In genomic region chr12:1916396-1917171, GRCh38 we compare ENCODE assay signal across 9 cellular contexts. TPM values are rescaled to one million over a fixed set of nuclear protein-coding genes. Genes with fewer than 3 reads are reported as not detected.
DNase-seq lines count a peak whose midpoint lies in the region; ATAC-seq and TF ChIP-seq lines count a peak whose summit lies in the region.
"Had no signal": no experiment of that assay in that cellular context is flagged by ENCODE, and none has a peak within 500 bp of the region (broad histone marks: within the 10 kb centered on the region; RNA-seq: fewer than 3 reads in every experiment).

No MANE protein-coding gene starts in this region.

- no CpG with 5 or more reads among the region's 18 CpGs for WGBS in H9 (ENCODE audit: extremely low coverage, insufficient read length, low lambda C conversion rate)

- POLR2A ChIA-PET in CD4-positive, alpha-beta memory T cell (lab: Charles Lee; ENCODE audit: partially characterized antibody), result interaction anchor here (0.9 to 1.1 kb wide), 2 partner anchors 23 to 121 kb away, joined by 4 read pairs; no protein-coding TSS in a partner anchor

- no peak overlapping the region for H3K18ac ChIP-seq in H9 (ENCODE audit: insufficient read length, low read depth, low read length)

- H3K56ac ChIP-seq in H9 (ENCODE audit: insufficient read length, low read depth, low read length), result no peak overlapping the region

- peak overlapping the region in 4 of 8 donors; percentile 23 to 69 (median 54) for H3K4me3 Mint-ChIP-seq in CD4-positive, alpha-beta memory T cell
- H3K4me3 Mint-ChIP-seq in H9 (no peak overlapping the region), immature natural killer cell (peak overlapping the region in 1 of 5 donors; percentile 50)

- TF ChIP-seq CTCF in H9 (conservative IDR thresholded peaks at IDR 0.05), result no peak

- no peak overlapping the region for H3K9ac ChIP-seq in H9 (ENCODE audit: extremely low read depth, insufficient read length, low read length)

- H3K27ac ChIP-seq in CD4-positive, alpha-beta memory T cell (ENCODE audit: low read depth, low read length), result no peak overlapping the region
- no peak overlapping the region for H3K27ac ChIP-seq in H9 (ENCODE audit: insufficient read length, low read depth, low read length)
- H3K27ac ChIP-seq: breast epithelium had no signal

- intact Hi-C loops in CD4-positive, alpha-beta memory T cell (cut with micrococcal nuclease), result loop anchor here (5.0 kb wide), 1 partner anchor 104 kb away; no protein-coding TSS in a partner anchor

- no peaks in the 10 kb centered on the region for H3K9me3 Mint-ChIP-seq in CD4-positive, alpha-beta memory T cell
- H3K9me3 Mint-ChIP-seq in H9 (no peaks in the 10 kb centered on the region), immature natural killer cell (no peaks in the 10 kb centered on the region)

- H2BK20ac ChIP-seq in H9 (ENCODE audit: low read depth, low read length, poor library complexity, severe bottlenecking), result no peak overlapping the region

- no peak overlapping the region for H3K4ac ChIP-seq in H9 (ENCODE audit: low read depth, low read length)

- H2BK12ac ChIP-seq in H9 (ENCODE audit: insufficient read length, low read depth, low read length), result no peak overlapping the region

- H4K8ac ChIP-seq in H9 (replicated peaks; ENCODE audit: insufficient read length, low read depth, low read length), result no peak overlapping the region

- no peak overlapping the region for H2BK15ac ChIP-seq in H9 (ENCODE audit: low read depth, low read length)

- no peak for DNase-seq in CD4-positive, alpha-beta memory T cell
- peak; percentile 26 for DNase-seq in H9
- DNase-seq in activated CD8-positive, alpha-beta memory T cell treated with anti-CD3 and anti-CD28 coated beads, Interleukin-2, amount 50 U/mL, for 48 hours, result peak; percentile 42
- peak; percentile 17 for DNase-seq in midbrain (lab: John Stamatoyannopoulos, UW)
- DNase-seq in immature natural killer cell, result no peak
- no peak for DNase-seq in NCI-H2227 treated with DMSO at 0.1 percent for 48 hours (lab: John Stamatoyannopoulos, UW)
- no peak for DNase-seq in NCI-H146 (lab: John Stamatoyannopoulos, UW)

- H3K4me1 Mint-ChIP-seq in CD4-positive, alpha-beta memory T cell, result peaks cover 15 to 21% (median 17%) of the 10 kb centered on the region in 4 donors
- H3K4me1 Mint-ChIP-seq in H9 (peaks cover 19 to 48% of the 10 kb centered on the region in 2 experiments), immature natural killer cell (peaks cover 12 to 19% of the 10 kb centered on the region in 2 donors)

- H3K23me2 ChIP-seq in H9 (ENCODE audit: insufficient read length, low read depth, low read length, poor library complexity, severe bottlenecking), result no peaks in the 10 kb centered on the region

- H2AFZ ChIP-seq in H9 (ENCODE audit: low read length), result no peak overlapping the region

- peak overlapping the region in 5 of 7 donors; percentile 15 to 92 (median 74) for H3K27ac Mint-ChIP-seq in CD4-positive, alpha-beta memory T cell
- H3K27ac Mint-ChIP-seq in H9 (peak overlapping the region in 1 of 3 experiments; percentile 14; a peak in 3 of 7 replicates), immature natural killer cell (peak overlapping the region in 1 of 6 donors; percentile 40)

- H2BK5ac ChIP-seq in H9 (ENCODE audit: insufficient read length, low read length), result no peak overlapping the region

- H3K36me3 ChIP-seq in CD4-positive, alpha-beta memory T cell (ENCODE audit: insufficient read depth, low read length), result no peaks in the 10 kb centered on the region
- H3K36me3 ChIP-seq: breast epithelium had no signal

- peaks cover 24% of the 10 kb centered on the region for H3K4me1 ChIP-seq in CD4-positive, alpha-beta memory T cell (ENCODE audit: insufficient read depth, low read length)
- H3K4me1 ChIP-seq in H9 (ENCODE audit: insufficient read depth, low read length), result no peaks in the 10 kb centered on the region
- H3K4me1 ChIP-seq: breast epithelium had no signal

- H3K27me3 Mint-ChIP-seq in CD4-positive, alpha-beta memory T cell, result peaks cover 0 to 4% of the 10 kb centered on the region in 2 donors
- H3K27me3 Mint-ChIP-seq in H9 (ENCODE audit: low read depth) (no peaks in the 10 kb centered on the region; the same call in 1 of the 2 replicates), immature natural killer cell (ENCODE audit: low read depth in 3 of 3) (peaks cover 3 to 10% (median 5%) of the 10 kb centered on the region in 3 donors)

- H3K4me3 ChIP-seq in CD4-positive, alpha-beta memory T cell (ENCODE audit: low read length in 2 of 2), result no peak overlapping the region
- H3K4me3 ChIP-seq: breast epithelium had no signal

- H4K91ac ChIP-seq in H9 (ENCODE audit: insufficient read length, low read depth, low read length), result no peak overlapping the region

- ATAC-seq in GM18909 (IDR thresholded peaks at IDR 0.05; ENCODE audit: poor library complexity, unreplicated experiment), result no peak

- H4K5ac ChIP-seq in H9 (ENCODE audit: insufficient read length, low read depth, low read length), result no peak overlapping the region

- no peak overlapping the region for H3K4me2 ChIP-seq in H9 (ENCODE audit: insufficient read depth, insufficient read length, low read length)

- no peak overlapping the region for H2AK5ac ChIP-seq in H9 (ENCODE audit: insufficient read length, low read length)

- CTCF ChIA-PET in CD4-positive, alpha-beta memory T cell (lab: Charles Lee; ENCODE audit: partially characterized antibody), result interaction anchor here (1.0 to 7.6 kb wide), 4 partner anchors 11 to 125 kb away, joined by 3 to 46 read pairs (median 4); no protein-coding TSS in a partner anchor

- no peak overlapping the region for H3K23ac ChIP-seq in H9 (ENCODE audit: insufficient read length, low read depth, low read length)

- no peak overlapping the region; the same call in 1 of the 2 replicates for H3K14ac ChIP-seq in H9 (ENCODE audit: insufficient read depth, low read length)

- no peak overlapping the region for H2BK120ac ChIP-seq in H9 (ENCODE audit: low read depth, low read length, poor library complexity, severe bottlenecking)

- H3K79me2 ChIP-seq in H9 (ENCODE audit: insufficient read depth, low read length), result no peaks in the 10 kb centered on the region

- no peaks in the 10 kb centered on the region for H3K9me3 ChIP-seq in CD4-positive, alpha-beta memory T cell (ENCODE audit: control insufficient read depth in 1 of 2, low read length in 2 of 2)
- H3K9me3 ChIP-seq in H9 (ENCODE audit: control insufficient read depth, low read depth, low read length), result no peaks in the 10 kb centered on the region
- H3K9me3 ChIP-seq: breast epithelium had no signal

- no peaks in the 10 kb centered on the region for H3K79me1 ChIP-seq in H9 (ENCODE audit: insufficient read depth, low read depth, low read length, poor library complexity, severe bottlenecking)

- no peaks in the 10 kb centered on the region for H4K20me1 ChIP-seq in H9 (ENCODE audit: control insufficient read depth, insufficient read depth, insufficient read length)

- no peaks in the 10 kb centered on the region for H3K36me3 Mint-ChIP-seq in CD4-positive, alpha-beta memory T cell
- H3K36me3 Mint-ChIP-seq in H9 (ENCODE audit: insufficient read depth in 1 of 3, low read depth in 3 of 3) (no peaks in the 10 kb centered on the region; a peak in 1 of 7 replicates), immature natural killer cell (no peaks in the 10 kb centered on the region)

- no peak overlapping the region for H3T11ph ChIP-seq in H9 (ENCODE audit: low read length)

- no peaks in the 10 kb centered on the region for H3K27me3 ChIP-seq in CD4-positive, alpha-beta memory T cell (ENCODE audit: insufficient read depth, low read length)
- no peaks in the 10 kb centered on the region for H3K27me3 ChIP-seq in H9 (ENCODE audit: insufficient read depth, low read length)
- H3K27me3 ChIP-seq: breast epithelium had no signal

RNA-seq across cellular contexts. Expression of gene CACNA2D4, which starts 1.9 kb away (rescaled TPM):
- 10 to 100 TPM; 15.1 to 19.2 TPM for total RNA-seq in CD4-positive, alpha-beta memory T cell
- polyA plus RNA-seq in CD4-positive, alpha-beta memory T cell, result 10 to 100 TPM; 12.4 to 14.1 TPM
- total RNA-seq in H9 (2021), result 0.61 and 0.79 TPM in 2 replicates
- polyA plus RNA-seq in immature natural killer cell, result 10 to 100 TPM in 1 of 3 donors, 1 to 10 TPM in 2; 9.1 to 20.0 (median 9.6) TPM

Comparison
In these comparisons a context has a peak if more than half of its experiments do, and no peak if none do; other contexts are left out.
1. DNase-seq: peak in H9 (single experiment), activated CD8-positive, alpha-beta memory T cell treated with anti-CD3 and anti-CD28 coated beads, Interleukin-2, amount 50 U/mL, for 48 hours (single experiment) and midbrain (single experiment); none in CD4-positive, alpha-beta memory T cell (0 of 5), immature natural killer cell (0 of 3), NCI-H2227 treated with DMSO at 0.1 percent for 48 hours (single experiment) and NCI-H146 (single experiment).